ENCODE assay signal across 8 cellular contexts in genomic region chr9:33264473-33265177, GRCh38. TPM values are rescaled to one million over a fixed set of nuclear protein-coding genes. Genes with fewer than 3 reads are reported as not detected.
DNase-seq lines count a peak whose midpoint lies in the region; ATAC-seq, FAIRE-seq and TF ChIP-seq lines count a peak whose summit lies in the region.

Gene BAG1 (minus strand): TSS chr9:33264708.
Gene CHMP5 (plus strand): TSS chr9:33265049. CDS start chr9:33265079, 30 bp downstream.

- peak; percentile 99 for FAIRE-seq in GM19239 (lab: Jason Lieb, UNC)

- CTCF ChIA-PET in BJ (lab: Yijun Ruan, JAX) = interaction anchor here (0.5 to 1.1 kb wide), 6 partner anchors 9 to 68 kb away, joined by 3 to 4 read pairs (median 3); no protein-coding TSS in a partner anchor

- peak within 1 kb of the TSS; percentile 95 for H3K4me3 ChIP-seq in BJ (ENCODE audit: low read depth, low read length)

- TF ChIP-seq CTCF in BJ (IDR thresholded peaks at IDR 0.05; ENCODE audit: insufficient read depth, low read depth, low read length) = peak; percentile 49

- DNase-seq in BJ (ENCODE audit: low read depth) = peak; percentile 97
- peak; percentile 87 for DNase-seq in GM19239 (ENCODE audit: insufficient read length, low spot score)
- peak; percentile 95 for DNase-seq in NCI-H524 treated with DMSO at 0.1 percent for 48 hours (lab: John Stamatoyannopoulos, UW)
- peak; percentile 99 to 100 for DNase-seq in activated CD4-positive, alpha-beta T cell treated with anti-CD3 and anti-CD28 coated beads for 4 hours
- DNase-seq in kidney glomerular epithelial cell (lab: John Stamatoyannopoulos, UW) = peak; percentile 100
- DNase-seq in stimulated activated CD4-positive, alpha-beta T cell treated with anti-CD3 and anti-CD28 coated beads, Interleukin-1b, Interleukin-23, amount 100 ng/mL, for 1 hour (ENCODE audit: low read depth in 2 of 2) = peak; percentile 99 to 100

- H3K27me3 ChIP-seq in BJ (ENCODE audit: control insufficient read depth, insufficient read depth, low read length) = no peaks in the 10 kb centered on the region

- H3K27ac ChIP-seq in cingulate gyrus (ENCODE audit: low read depth, low read length) = peak within 1 kb of the TSS; percentile 86

- peak; percentile 82 for ATAC-seq in HG03457 (IDR thresholded peaks at IDR 0.05; ENCODE audit: unreplicated experiment)

- POLR2A ChIA-PET in BJ (lab: Charles Lee) = no interaction called here

- H3K36me3 ChIP-seq in BJ (ENCODE audit: control insufficient read depth, insufficient read depth, low read length) = peaks cover 4% of the 10 kb centered on the region

RNA-seq across cellular contexts. Expression of gene BAG1, which starts in this region (rescaled TPM):
- 17.7 and 21.2 TPM in 2 replicates for polyA plus RNA-seq in BJ (2011; rRNA removed)
- polyA minus RNA-seq in BJ (2011; rRNA and poly(A)+ RNA removed) = 3.7 and 5.1 TPM in 2 replicates

RNA-seq across cellular contexts. Expression of gene CHMP5, which starts in this region (rescaled TPM):
- polyA plus RNA-seq in BJ (2011; rRNA removed) = 37.6 and 84.9 TPM in 2 replicates
- 8.2 and 10.1 TPM in 2 replicates for polyA minus RNA-seq in BJ (2011; rRNA and poly(A)+ RNA removed)

Comparison
In these comparisons a context has a peak if more than half of its experiments do, and no peak if none do; other contexts are left out.
1. Peak in every context shown above with its lines: DNase-seq, ATAC-seq, H3K4me3 ChIP-seq and H3K27ac ChIP-seq.